Comparison of ENCODE assay signal across 8 cellular contexts in the genomic region with DNA sequence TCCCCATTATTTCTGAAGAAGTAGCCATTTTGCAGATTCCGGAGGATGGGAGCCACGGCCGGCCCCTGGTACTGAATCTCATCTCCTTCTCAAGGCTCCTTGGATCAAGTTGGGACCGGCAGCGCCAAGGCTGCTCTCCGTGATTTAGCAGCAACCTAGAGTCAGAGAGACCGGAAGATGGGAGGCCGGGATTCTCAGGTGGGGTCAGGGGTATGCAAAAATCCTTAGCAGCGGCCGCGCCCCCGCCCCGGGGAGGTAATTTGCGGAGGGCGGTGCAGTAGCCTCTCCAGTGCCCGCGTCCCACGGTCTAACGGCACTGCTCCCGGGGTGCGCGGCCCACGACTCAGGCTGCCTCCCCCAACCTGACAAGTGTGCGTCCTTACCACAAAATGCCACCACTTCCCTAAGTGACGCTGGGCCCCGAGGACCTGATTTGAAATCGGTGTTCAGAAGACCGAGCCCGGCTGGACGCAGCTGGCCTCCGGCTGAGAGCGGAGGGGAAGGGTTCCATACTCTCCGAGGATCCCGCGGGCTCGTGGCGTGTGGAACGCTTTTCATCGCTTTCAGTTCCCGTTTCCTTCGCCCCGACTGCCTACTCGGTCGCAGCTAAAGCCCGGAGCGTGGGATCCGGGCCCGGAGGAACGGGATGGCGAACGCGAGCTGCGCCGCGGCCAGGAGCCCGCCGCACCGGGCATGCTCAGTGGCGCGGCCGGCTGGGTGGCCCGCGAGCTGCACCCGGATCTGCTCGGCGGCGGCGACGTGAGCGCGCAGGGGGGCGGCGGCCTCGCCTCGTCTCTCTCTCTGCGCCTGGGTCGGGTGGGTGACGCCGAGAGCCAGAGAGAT. TPM values are rescaled to one million over a fixed set of nuclear protein-coding genes. Genes with fewer than 3 reads are reported as not detected.
DNase-seq lines count a peak whose midpoint lies in the region; ATAC-seq, FAIRE-seq and TF ChIP-seq lines count a peak whose summit lies in the region.

A gene with protein sequence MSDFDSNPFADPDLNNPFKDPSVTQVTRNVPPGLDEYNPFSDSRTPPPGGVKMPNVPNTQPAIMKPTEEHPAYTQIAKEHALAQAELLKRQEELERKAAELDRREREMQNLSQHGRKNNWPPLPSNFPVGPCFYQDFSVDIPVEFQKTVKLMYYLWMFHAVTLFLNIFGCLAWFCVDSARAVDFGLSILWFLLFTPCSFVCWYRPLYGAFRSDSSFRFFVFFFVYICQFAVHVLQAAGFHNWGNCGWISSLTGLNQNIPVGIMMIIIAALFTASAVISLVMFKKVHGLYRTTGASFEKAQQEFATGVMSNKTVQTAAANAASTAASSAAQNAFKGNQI (plus strand): TSS at position 787 of the 843 bp plus-strand sequence. CDS start 55 bp downstream, at position 842.

- FAIRE-seq in HTR-8/SVneo (lab: Jason Lieb, UNC): peak; percentile 89

- H3K9ac ChIP-seq in NT2/D1 (ENCODE audit: insufficient read length, low read depth): peak within 1 kb of the TSS; percentile 89

- TSS peak; percentile 57 for BruUV-seq in Calu3 (replicated peaks; lab: Mats Ljungman, UMichigan)

- intact Hi-C loops in Calu3 (cut with micrococcal nuclease; ENCODE audit: unreplicated experiment): loop anchor here (2.0 to 5.0 kb wide), 2 partner anchors 65 to 107 kb away; a partner anchor contains a TSS

- H3K9me3 Mint-ChIP-seq in Calu3 (ENCODE audit: low read depth, unreplicated experiment) (no peaks in the 10 kb centered on the region), mesothelial cell of epicardium (no peaks in the 10 kb centered on the region)

- no peaks in the 10 kb centered on the region for H3K27me3 Mint-ChIP-seq in Calu3 (ENCODE audit: unreplicated experiment)
- H3K27me3 Mint-ChIP-seq in mesothelial cell of epicardium (ENCODE audit: low read depth): no peaks in the 10 kb centered on the region

- TF ChIP-seq CTCF in Calu3 (IDR thresholded peaks at IDR 0.05; ENCODE audit: unreplicated experiment) (no peak), mesothelial cell of epicardium (IDR thresholded peaks at IDR 0.05; ENCODE audit: unreplicated experiment) (peak; percentile 24)

- ATAC-seq in GM21367 (IDR thresholded peaks at IDR 0.05; ENCODE audit: unreplicated experiment): peak; percentile 68

- DNase-seq in Calu3: peak; percentile 98
- peak; percentile 92 for DNase-seq in HTR-8/SVneo (ENCODE audit: insufficient read length, low spot score)
- peak; percentile 82 for DNase-seq in NT2/D1 (ENCODE audit: low read depth, low spot score)
- DNase-seq in activated CD8-positive, alpha-beta memory T cell treated with anti-CD3 and anti-CD28 coated beads, Interleukin-2, amount 50 U/mL, for 1 hour (ENCODE audit: extremely low read depth): peak; percentile 38
- peak; percentile 80 to 97 for DNase-seq in mesothelial cell of epicardium (ENCODE audit: low spot score in 2 of 2, unreplicated experiment in 2 of 2)
- peak; percentile 86 to 89 for DNase-seq in stimulated activated CD8-positive, alpha-beta memory T cell treated with anti-CD3 and anti-CD28 coated beads, Interleukin-15, amount 100 ng/mL, for 48 hours (ENCODE audit: low read depth in 2 of 2)

- no peaks in the 10 kb centered on the region for H3K27me3 ChIP-seq in NT2/D1 (ENCODE audit: insufficient read depth, insufficient read length)

- peaks cover 15% of the 10 kb centered on the region for H3K36me3 ChIP-seq in NT2/D1 (ENCODE audit: insufficient read depth, insufficient read length, low read length)

- H3K4me3 Mint-ChIP-seq in Calu3 (ENCODE audit: low read depth, unreplicated experiment) (peak within 1 kb of the TSS; percentile 92), mesothelial cell of epicardium (peak within 1 kb of the TSS; percentile 96)

- CTCF ChIA-PET in Calu3 (lab: Charles Lee): interaction anchor here (1.0 to 2.1 kb wide), 4 partner anchors 12 to 65 kb away, joined by 3 to 11 read pairs (median 4); a partner anchor contains a TSS

- H3K36me3 Mint-ChIP-seq in Calu3 (ENCODE audit: insufficient read depth, unreplicated experiment): peaks cover 38% of the 10 kb centered on the region
- H3K36me3 Mint-ChIP-seq in mesothelial cell of epicardium: no peaks in the 10 kb centered on the region

- H3K4me1 Mint-ChIP-seq in Calu3 (ENCODE audit: low read depth, unreplicated experiment) (peaks cover 48% of the 10 kb centered on the region), mesothelial cell of epicardium (peaks cover 25% of the 10 kb centered on the region)

- peak within 1 kb of the TSS; percentile 85 for H3K4me3 ChIP-seq in NT2/D1 (ENCODE audit: insufficient read length, low read depth)

- in situ Hi-C loops in endometrial microvascular endothelial cells (cut with HindIII; ENCODE audit: inconsistent ontology term, low pct_unique_long_range_greater_than_20kb, low sequenced_read_pairs): no loop called here

- no peaks in the 10 kb centered on the region for H3K9me3 ChIP-seq in NT2/D1 (ENCODE audit: insufficient read depth, low read length)

- H3K27ac Mint-ChIP-seq in Calu3 (ENCODE audit: unreplicated experiment): peak within 1 kb of the TSS; percentile 93
- peak within 1 kb of the TSS; percentile 98 for H3K27ac Mint-ChIP-seq in mesothelial cell of epicardium

- no peaks in the 10 kb centered on the region for H3K4me1 ChIP-seq in NT2/D1 (ENCODE audit: insufficient read depth, insufficient read length)

RNA-seq across cellular contexts. Expression of the gene that starts here (rescaled TPM):
- total RNA-seq in Calu3 (2022) (59.5 and 62.2 TPM in 2 replicates), endometrial microvascular endothelial cells (ENCODE audit: inconsistent ontology term) (35.6 TPM), mesothelial cell of epicardium (41.2 to 45.4 TPM (median 43.7 TPM) in 3 replicates)

Comparison
In these comparisons a context has a peak if more than half of its experiments do, and no peak if none do; other contexts are left out.
1. Peak in every context shown above with its lines: DNase-seq, ATAC-seq and H3K4me3 ChIP-seq.
2. DNase-seq: peak in every context shown above with its lines; median percentile 98 in Calu3; 92 in HTR-8/SVneo; 88 in mesothelial cell of epicardium; 88 in stimulated activated CD8-positive, alpha-beta memory T cell treated with anti-CD3 and anti-CD28 coated beads, Interleukin-15, amount 100 ng/mL, for 48 hours; 82 in NT2/D1; 38 in activated CD8-positive, alpha-beta memory T cell treated with anti-CD3 and anti-CD28 coated beads, Interleukin-2, amount 50 U/mL, for 1 hour.